8 cellular contexts compared by ENCODE assay signal in the genomic region with DNA sequence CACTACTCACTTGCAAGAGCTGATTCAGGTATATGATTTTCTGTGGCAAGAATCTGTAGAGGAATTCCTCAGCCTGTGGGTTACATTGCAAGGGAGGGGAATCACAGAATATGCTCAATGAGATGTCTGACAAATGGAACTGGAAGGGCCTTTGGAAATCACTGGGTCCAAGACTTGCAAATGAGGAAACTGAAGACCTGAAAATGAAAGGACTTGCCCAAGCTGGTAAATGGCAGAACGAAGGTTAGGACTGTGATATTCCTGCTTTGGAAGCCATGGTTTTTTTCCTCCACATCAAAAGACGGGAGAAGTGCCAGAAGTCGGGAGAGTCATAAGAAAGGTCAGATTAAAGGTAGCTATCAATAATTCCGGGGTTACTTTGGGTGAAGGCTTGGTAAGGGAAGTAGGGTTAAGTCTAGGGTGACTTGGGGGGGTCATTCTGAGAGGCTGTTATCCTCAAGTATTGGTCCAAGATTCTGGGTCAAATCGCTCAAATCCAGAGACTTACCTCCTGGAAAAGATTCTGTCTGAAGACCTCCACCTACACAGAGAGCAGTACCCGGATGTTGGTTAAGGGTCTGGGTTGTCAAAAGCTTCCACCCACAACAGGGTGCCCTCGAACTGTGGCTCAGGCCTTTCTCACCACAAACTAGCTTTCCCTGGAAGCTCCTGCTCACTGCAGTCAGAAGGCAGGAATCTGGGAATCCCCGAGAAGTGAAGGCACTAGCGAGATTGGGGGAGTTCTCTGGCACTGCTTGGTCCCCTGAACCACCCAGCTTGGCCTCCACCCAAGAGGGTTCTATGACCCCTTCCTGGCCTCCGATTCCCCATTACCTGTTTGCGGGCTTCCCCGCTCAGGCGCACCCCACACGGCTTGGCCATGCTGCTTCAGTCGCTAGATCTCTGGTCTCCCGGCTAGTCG. TPM values are rescaled to one million over a fixed set of nuclear protein-coding genes. Genes with fewer than 3 reads are reported as not detected.
DNase-seq lines count a peak whose midpoint lies in the region; ATAC-seq and TF ChIP-seq lines count a peak whose summit lies in the region.

A gene with protein sequence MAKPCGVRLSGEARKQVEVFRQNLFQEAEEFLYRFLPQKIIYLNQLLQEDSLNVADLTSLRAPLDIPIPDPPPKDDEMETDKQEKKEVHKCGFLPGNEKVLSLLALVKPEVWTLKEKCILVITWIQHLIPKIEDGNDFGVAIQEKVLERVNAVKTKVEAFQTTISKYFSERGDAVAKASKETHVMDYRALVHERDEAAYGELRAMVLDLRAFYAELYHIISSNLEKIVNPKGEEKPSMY (minus strand): TSS at position 911 of the 922 bp plus-strand sequence. CDS start 29 bp downstream, at position 882.

- TF ChIP-seq CTCF in GM12875 (IDR thresholded peaks at IDR 0.05; ENCODE audit: borderline replicate concordance, insufficient read depth, low read depth, low read length) (no peak), right lobe of liver (IDR thresholded peaks at IDR 0.05) (no peak)

- peak within 1 kb of the TSS; percentile 92 for H3K27ac Mint-ChIP-seq in central memory CD8-positive, alpha-beta T cell (ENCODE audit: low read depth)

- peaks cover 65% of the 10 kb centered on the region for H3K4me1 Mint-ChIP-seq in central memory CD8-positive, alpha-beta T cell

- intact Hi-C loops in right lobe of liver (cut with DNase I), result no loop called here

- peaks cover 0 to 32% (median 11%) of the 10 kb centered on the region in 4 donors for H3K36me3 ChIP-seq in right lobe of liver

- H3K9me3 Mint-ChIP-seq in central memory CD8-positive, alpha-beta T cell, result no peaks in the 10 kb centered on the region

- H3K27ac ChIP-seq in right lobe of liver (peak within 1 kb of the TSS; percentile 49 to 79 (median 75)), temporal lobe (ENCODE audit: low read depth, low read length) (peak within 1 kb of the TSS; percentile 94)

- peak within 1 kb of the TSS; percentile 98 for H3K4me3 Mint-ChIP-seq in central memory CD8-positive, alpha-beta T cell

- no peaks in the 10 kb centered on the region for H3K27me3 ChIP-seq in right lobe of liver

- no peak for ATAC-seq in central memory CD8-positive, alpha-beta T cell (replicated peaks; ENCODE audit: extremely low read depth, poor library complexity, severe bottlenecking)
- no peak for ATAC-seq in right lobe of liver

- DNase-seq in NCI-H226, result peak; percentile 86
- no peak for DNase-seq in central memory CD8-positive, alpha-beta T cell (ENCODE audit: low spot score in 2 of 2)
- no peak for DNase-seq in right lobe of liver
- DNase-seq in SHP77 treated with DMSO at 0.1 percent for 48 hours (lab: John Stamatoyannopoulos, UW), result no peak
- no peak for DNase-seq in UCSD-AML1 (lab: John Stamatoyannopoulos, UW; ENCODE audit: unreplicated experiment)
- no peak for DNase-seq in NCI-H774 (lab: John Stamatoyannopoulos, UW)

- no peaks in the 10 kb centered on the region for H3K27me3 Mint-ChIP-seq in central memory CD8-positive, alpha-beta T cell

- WGBS in right lobe of liver (ENCODE audit: insufficient coverage, low coverage, low lambda C conversion rate, missing lambda C conversion rate), result under 1% methylated on average over 16 of the region's 17 CpGs

- peaks cover 33% of the 10 kb centered on the region for H3K36me3 Mint-ChIP-seq in central memory CD8-positive, alpha-beta T cell (ENCODE audit: insufficient read depth)

- H3K4me3 ChIP-seq in GM12875 (ENCODE audit: low read depth, low read length) (peak within 1 kb of the TSS; percentile 63), right lobe of liver (peak within 1 kb of the TSS; percentile 70 to 86 (median 83))

- peaks cover 0 to 22% (median 6%) of the 10 kb centered on the region in 4 donors for H3K4me1 ChIP-seq in right lobe of liver

- H3K9me3 ChIP-seq in right lobe of liver, result no peaks in the 10 kb centered on the region

- peak; percentile 22 for TF ChIP-seq POLR2A in right lobe of liver (IDR thresholded peaks at IDR 0.05)

RNA-seq across cellular contexts. Expression of the gene that starts here (rescaled TPM):
- total RNA-seq in right lobe of liver (100 to 1,000 TPM in 4 of 6 experiments, 10 to 100 TPM in 2; 66.1 to 142 (median 110) TPM), temporal lobe (17.2 TPM)
